19 cellular contexts compared by ENCODE assay signal in genomic region chr7:106269263-106269961, GRCh38. TPM values are rescaled to one million over a fixed set of nuclear protein-coding genes. Genes with fewer than 3 reads are reported as not detected.
DNase-seq lines count a peak whose midpoint lies in the region; ATAC-seq and TF ChIP-seq lines count a peak whose summit lies in the region.
"Had no signal": no experiment of that assay in that cellular context is flagged by ENCODE, and none has a peak within 500 bp of the region (broad histone marks: within the 10 kb centered on the region; RNA-seq: fewer than 3 reads in every experiment).

No MANE protein-coding gene starts in this region.

- no peak overlapping the region for H3K4me3 Mint-ChIP-seq in activated CD4-positive, alpha-beta T cell treated with anti-CD3 and anti-CD28 coated beads, Interleukin-2, amount 10 ng/mL, durations not matched to agents 24 days and 14 days
- no peak overlapping the region for H3K4me3 Mint-ChIP-seq in stimulated activated effector memory CD8-positive, alpha-beta T cell treated with anti-CD3 and anti-CD28 coated beads, Interleukin-12 subunit alpha, Interleukin-12 subunit beta, amount 100 ng/mL, for 72 hours

- no peaks in the 10 kb centered on the region for H3K9me3 Mint-ChIP-seq in activated CD4-positive, alpha-beta T cell treated with anti-CD3 and anti-CD28 coated beads, Interleukin-2, amount 10 ng/mL, durations not matched to agents 24 days and 14 days
- no peaks in the 10 kb centered on the region for H3K9me3 Mint-ChIP-seq in stimulated activated effector memory CD8-positive, alpha-beta T cell treated with anti-CD3 and anti-CD28 coated beads, Interleukin-12 subunit alpha, Interleukin-12 subunit beta, amount 100 ng/mL, for 72 hours

- peak; percentile 29 for DNase-seq in activated CD4-positive, alpha-beta T cell treated with anti-CD3 and anti-CD28 coated beads, Interleukin-2, amount 10 ng/mL, durations not matched to agents 24 days and 14 days
- DNase-seq in activated CD4-positive, alpha-beta T cell treated with anti-CD3 and anti-CD28 coated beads, Interleukin-2, amount 50 U/mL, for 48 hours = no peak
- no peak for DNase-seq in cardiac muscle cell (ENCODE audit: low read depth in 1 of 2, low spot score in 1 of 2)
- DNase-seq in right atrium auricular region (ENCODE audit: low spot score) = no peak
- DNase-seq in choroid plexus epithelial cell (ENCODE audit: low read depth) = peak; percentile 86
- no peak for DNase-seq in stimulated activated effector memory CD8-positive, alpha-beta T cell treated with anti-CD3 and anti-CD28 coated beads, Interleukin-12 subunit alpha, Interleukin-12 subunit beta, amount 100 ng/mL, for 72 hours (ENCODE audit: low spot score in 2 of 2)
- DNase-seq: AML-193, DMS79 treated with DMSO at 0.1 percent for 48 hours, NCI-H1417 treated with DMSO at 0.1 percent for 48 hours, NCI-H187 treated with DMSO at 0.1 percent for 48 hours, NCI-H2227 treated with DMSO at 0.1 percent for 48 hours, NCI-H510A treated with DMSO at 0.1 percent for 48 hours, NCI-H774, SHP77 treated with DMSO at 0.1 percent for 48 hours had no signal

- H3K4me1 Mint-ChIP-seq in activated CD4-positive, alpha-beta T cell treated with anti-CD3 and anti-CD28 coated beads, Interleukin-2, amount 10 ng/mL, durations not matched to agents 24 days and 14 days = peaks cover 18% of the 10 kb centered on the region
- H3K4me1 Mint-ChIP-seq in stimulated activated effector memory CD8-positive, alpha-beta T cell treated with anti-CD3 and anti-CD28 coated beads, Interleukin-12 subunit alpha, Interleukin-12 subunit beta, amount 100 ng/mL, for 72 hours = peaks cover 38% of the 10 kb centered on the region

- H3K4me1 ChIP-seq in cardiac muscle cell (ENCODE audit: low read depth) (peaks cover 5% of the 10 kb centered on the region), right atrium auricular region (no peaks in the 10 kb centered on the region)

- intact Hi-C loops in activated CD4-positive, alpha-beta T cell treated with anti-CD3 and anti-CD28 coated beads, Interleukin-2, amount 10 ng/mL, durations not matched to agents 24 days and 14 days (cut with micrococcal nuclease) = no loop called here

- H3K4me3 ChIP-seq in cardiac muscle cell (no peak overlapping the region), right atrium auricular region (no peak overlapping the region), choroid plexus epithelial cell (ENCODE audit: low read depth, low read length) (no peak overlapping the region)

- H3K27ac ChIP-seq in cardiac muscle cell (peak overlapping the region; percentile 72), right atrium auricular region (peak overlapping the region in 1 of 2 donors; percentile 62)
- H3K27ac ChIP-seq: 22Rv1, C4-2B, KMS-11 had no signal

- H3K36me3 Mint-ChIP-seq in activated CD4-positive, alpha-beta T cell treated with anti-CD3 and anti-CD28 coated beads, Interleukin-2, amount 10 ng/mL, durations not matched to agents 24 days and 14 days (ENCODE audit: low read depth) = peaks cover 72% of the 10 kb centered on the region
- peaks cover 100% of the 10 kb centered on the region for H3K36me3 Mint-ChIP-seq in stimulated activated effector memory CD8-positive, alpha-beta T cell treated with anti-CD3 and anti-CD28 coated beads, Interleukin-12 subunit alpha, Interleukin-12 subunit beta, amount 100 ng/mL, for 72 hours

- no peak for ATAC-seq in stimulated activated effector memory CD8-positive, alpha-beta T cell treated with anti-CD3 and anti-CD28 coated beads, Interleukin-12 subunit alpha, Interleukin-12 subunit beta, amount 100 ng/mL, for 72 hours
- ATAC-seq in HG03095 (IDR thresholded peaks at IDR 0.05; ENCODE audit: unreplicated experiment) (no peak), HG03521 (IDR thresholded peaks at IDR 0.05; ENCODE audit: unreplicated experiment) (no peak)

- H3K27me3 ChIP-seq in cardiac muscle cell (no peaks in the 10 kb centered on the region), right atrium auricular region (no peaks in the 10 kb centered on the region)

- peaks cover 41% of the 10 kb centered on the region for H3K36me3 ChIP-seq in cardiac muscle cell
- H3K36me3 ChIP-seq in right atrium auricular region = peaks cover 92% of the 10 kb centered on the region

- no peak for TF ChIP-seq CTCF in cardiac muscle cell (IDR thresholded peaks at IDR 0.05; ENCODE audit: low read depth, low read length)
- no peak for TF ChIP-seq CTCF in right atrium auricular region (IDR thresholded peaks at IDR 0.05)
- TF ChIP-seq CTCF in choroid plexus epithelial cell (conservative IDR thresholded peaks at IDR 0.05; ENCODE audit: low read depth, low read length) = no peak

- H3K27me3 Mint-ChIP-seq in activated CD4-positive, alpha-beta T cell treated with anti-CD3 and anti-CD28 coated beads, Interleukin-2, amount 10 ng/mL, durations not matched to agents 24 days and 14 days = no peaks in the 10 kb centered on the region

- no peak overlapping the region for H3K27ac Mint-ChIP-seq in activated CD4-positive, alpha-beta T cell treated with anti-CD3 and anti-CD28 coated beads, Interleukin-2, amount 10 ng/mL, durations not matched to agents 24 days and 14 days
- H3K27ac Mint-ChIP-seq in stimulated activated effector memory CD8-positive, alpha-beta T cell treated with anti-CD3 and anti-CD28 coated beads, Interleukin-12 subunit alpha, Interleukin-12 subunit beta, amount 100 ng/mL, for 72 hours = peak overlapping the region; percentile 23

- no peaks in the 10 kb centered on the region for H3K9me3 ChIP-seq in cardiac muscle cell (ENCODE audit: low read depth)
- H3K9me3 ChIP-seq in right atrium auricular region = no peaks in the 10 kb centered on the region

RNA-seq across cellular contexts. Expression of gene NAMPT, which starts 15.4 kb away (rescaled TPM):
- total RNA-seq in activated CD4-positive, alpha-beta T cell treated with anti-CD3 and anti-CD28 coated beads, Interleukin-2, amount 10 ng/mL, durations not matched to agents 24 days and 14 days = 480 and 484 TPM in 2 replicates
- total RNA-seq in cardiac muscle cell (36.4 and 42.9 TPM in 2 replicates), right atrium auricular region (100 to 1,000 TPM; 143 to 194 TPM)
- 31.6 and 37.3 TPM in 2 replicates for polyA plus RNA-seq in cardiac muscle cell

Comparison
In these comparisons a context has a peak if more than half of its experiments do, and no peak if none do; other contexts are left out.
1. DNase-seq: peak in activated CD4-positive, alpha-beta T cell treated with anti-CD3 and anti-CD28 coated beads, Interleukin-2, amount 10 ng/mL, durations not matched to agents 24 days and 14 days (single experiment) and choroid plexus epithelial cell (single experiment); none in activated CD4-positive, alpha-beta T cell treated with anti-CD3 and anti-CD28 coated beads, Interleukin-2, amount 50 U/mL, for 48 hours (0 of 2), cardiac muscle cell (0 of 2), right atrium auricular region (single experiment) and stimulated activated effector memory CD8-positive, alpha-beta T cell treated with anti-CD3 and anti-CD28 coated beads, Interleukin-12 subunit alpha, Interleukin-12 subunit beta, amount 100 ng/mL, for 72 hours (0 of 2).